In the genomic region with DNA sequence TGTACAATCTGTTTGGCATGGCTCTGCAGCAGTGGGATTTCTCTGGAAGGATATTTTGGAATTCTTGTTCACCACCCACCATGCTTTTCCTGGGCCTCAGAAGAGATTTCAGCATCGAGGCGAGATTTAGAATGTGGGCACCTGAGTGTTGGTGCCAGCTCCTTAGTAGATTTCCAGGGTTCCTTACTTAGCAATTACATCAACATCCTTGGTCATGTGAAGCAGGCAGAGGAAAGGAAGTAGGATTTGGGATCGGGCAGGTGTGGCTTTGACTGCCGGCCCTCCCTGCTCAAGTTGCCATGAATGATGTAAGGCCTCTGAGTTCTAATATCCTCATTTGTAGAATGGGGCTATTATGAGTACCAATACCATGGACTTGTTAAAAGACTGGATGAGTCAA, we compare ENCODE assay signal across 37 cellular contexts. TPM values are rescaled to one million over a fixed set of nuclear protein-coding genes. Genes with fewer than 3 reads are reported as not detected.
"Had no signal": no experiment of that assay in that cellular context is flagged by ENCODE, and none has a peak within 500 bp of the region (broad histone marks: within the 10 kb centered on the region; RNA-seq: fewer than 3 reads in every experiment).

No MANE protein-coding gene starts in this region.

- H3K27ac ChIP-seq: brain microvascular endothelial cell, esophagus squamous epithelium, gastroesophageal sphincter, WERI-Rb-1 had no signal

- H3K9me3 ChIP-seq: esophagus squamous epithelium had no signal

- ATAC-seq: activated CD4-positive, CD25-positive, alpha-beta regulatory T cell treated with anti-CD3 and anti-CD28 coated beads, Interleukin-2, amount 50 U/mL, for 24 hours; activated CD8-positive, alpha-beta memory T cell treated with anti-CD3 and anti-CD28 coated beads, Interleukin-2, amount 10 ng/mL, durations not matched to agents 7 days and 5 days; activated CD8-positive, alpha-beta T cell treated with anti-CD3 and anti-CD28 coated beads, Interleukin-2, amount 10 ng/mL, durations not matched to agents 7 days and 5 days; effector memory CD8-positive, alpha-beta T cell; gastroesophageal sphincter; T-helper 17 cell had no signal

- H3K4me1 ChIP-seq: esophagus squamous epithelium, gastroesophageal sphincter had no signal

- H3K27ac Mint-ChIP-seq: activated B cell treated with CpG ODN at 0.5 μM for 24 hours; activated CD4-positive, alpha-beta memory T cell treated with anti-CD3 and anti-CD28 coated beads for 36 hours; activated CD8-positive, alpha-beta memory T cell treated with anti-CD3 and anti-CD28 coated beads, Interleukin-2, amount 10 ng/mL, durations not matched to agents 7 days and 5 days; activated CD8-positive, alpha-beta T cell treated with anti-CD3 and anti-CD28 coated beads, Interleukin-2, amount 10 ng/mL, durations not matched to agents 7 days and 5 days; activated naive CD8-positive, alpha-beta T cell; activated T-helper 1 cell treated with anti-CD3 and anti-CD28 coated beads, Interleukin-12 subunit alpha, Interleukin-12 subunit beta, Interleukin-2, Interleukin-4 antibody, amounts not matched to agents 30 ng/mL and 10 ng/mL and 1 ng/mL, durations not matched to agents 14 hours and 24 hours and 36 hours; effector memory CD8-positive, alpha-beta T cell; T-helper 17 cell; T-helper 2 cell treated with Interferon-gamma antibody and Interleukin-4, amounts not matched to agents 5 μg/mL and 100 μg/mL, for 36 hours had no signal

- H3K4me1 Mint-ChIP-seq: activated B cell treated with CpG ODN at 0.5 μM for 24 hours; activated CD8-positive, alpha-beta memory T cell treated with anti-CD3 and anti-CD28 coated beads, Interleukin-2, amount 10 ng/mL, durations not matched to agents 7 days and 5 days; T-helper 17 cell had no signal

- H3K27me3 ChIP-seq: brain microvascular endothelial cell, esophagus squamous epithelium had no signal

- H3K36me3 ChIP-seq: brain microvascular endothelial cell, esophagus squamous epithelium, gastroesophageal sphincter, WERI-Rb-1 had no signal

- H3K36me3 Mint-ChIP-seq: activated CD4-positive, alpha-beta memory T cell treated with anti-CD3 and anti-CD28 coated beads for 36 hours; activated naive CD8-positive, alpha-beta T cell had no signal

- H3K27me3 Mint-ChIP-seq: activated B cell treated with CpG ODN at 0.5 μM for 24 hours; activated CD4-positive, alpha-beta memory T cell treated with anti-CD3 and anti-CD28 coated beads for 36 hours; activated CD8-positive, alpha-beta memory T cell treated with anti-CD3 and anti-CD28 coated beads, Interleukin-2, amount 10 ng/mL, durations not matched to agents 7 days and 5 days; effector memory CD8-positive, alpha-beta T cell; T-helper 17 cell had no signal

- H3K4me3 ChIP-seq: esophagus squamous epithelium, gastroesophageal sphincter had no signal

- DNase-seq: activated B cell treated with CpG ODN at 0.5 μM for 24 hours; activated CD4-positive, alpha-beta memory T cell treated with anti-CD3 and anti-CD28 coated beads for 36 hours; activated CD4-positive, alpha-beta T cell treated with anti-CD3 and anti-CD28 coated beads for 48 hours; activated CD4-positive, alpha-beta T cell treated with anti-CD3 and anti-CD28 coated beads, Interleukin-2, amount 50 U/mL, for 1 hour; activated CD8-positive, alpha-beta memory T cell treated with anti-CD3 and anti-CD28 coated beads, Interleukin-2, amount 10 ng/mL, durations not matched to agents 7 days and 5 days; activated CD8-positive, alpha-beta memory T cell treated with anti-CD3 and anti-CD28 coated beads, Interleukin-2, amount 50 U/mL, for 4 hours; activated CD8-positive, alpha-beta T cell treated with anti-CD3 and anti-CD28 coated beads, Interleukin-2, amount 10 ng/mL, durations not matched to agents 7 days and 5 days; activated gamma-delta T cell; activated naive CD4-positive, alpha-beta T cell; activated naive CD4-positive, alpha-beta T cell treated with anti-CD3 and anti-CD28 coated beads, Interleukin-2, amount 50 U/mL, for 16 hours; activated T-cell treated with anti-CD3 and anti-CD28 coated beads, Interleukin-2, amount 50 U/mL, for 1 hour; activated T-cell treated with anti-CD3 and anti-CD28 coated beads, Interleukin-2, amount 50 U/mL, for 48 hours; amniotic stem cell; brain microvascular endothelial cell; caudate nucleus; cortex of kidney; dermis blood vessel endothelial cell; effector CD4-positive, alpha-beta T cell; effector memory CD8-positive, alpha-beta T cell; erythroblast; esophagus squamous epithelium; foreskin melanocyte; T-helper 1 cell; T-helper 17 cell; T1000; WERI-Rb-1 had no signal

- H3K4me3 Mint-ChIP-seq: activated B cell treated with CpG ODN at 0.5 μM for 24 hours; activated CD4-positive, alpha-beta memory T cell treated with anti-CD3 and anti-CD28 coated beads for 36 hours; activated CD8-positive, alpha-beta memory T cell treated with anti-CD3 and anti-CD28 coated beads, Interleukin-2, amount 10 ng/mL, durations not matched to agents 7 days and 5 days; activated CD8-positive, alpha-beta T cell treated with anti-CD3 and anti-CD28 coated beads, Interleukin-2, amount 10 ng/mL, durations not matched to agents 7 days and 5 days; activated naive CD8-positive, alpha-beta T cell; activated T-helper 1 cell treated with anti-CD3 and anti-CD28 coated beads, Interleukin-12 subunit alpha, Interleukin-12 subunit beta, Interleukin-2, Interleukin-4 antibody, amounts not matched to agents 30 ng/mL and 10 ng/mL and 1 ng/mL, durations not matched to agents 14 hours and 24 hours and 36 hours; effector memory CD8-positive, alpha-beta T cell; T-helper 17 cell; T-helper 2 cell treated with Interferon-gamma antibody and Interleukin-4, amounts not matched to agents 5 μg/mL and 100 μg/mL, for 36 hours had no signal

RNA-seq across cellular contexts. Expression of a gene that starts 13.1 kb away (rescaled TPM):
- total RNA-seq: activated B cell treated with CpG ODN at 0.5 μM for 24 hours; activated CD4-positive, alpha-beta memory T cell treated with anti-CD3 and anti-CD28 coated beads for 36 hours; activated CD8-positive, alpha-beta memory T cell treated with anti-CD3 and anti-CD28 coated beads for 36 hours; activated CD8-positive, alpha-beta memory T cell treated with anti-CD3 and anti-CD28 coated beads, Interleukin-2, amount 10 ng/mL, durations not matched to agents 7 days and 5 days; activated CD8-positive, alpha-beta T cell treated with anti-CD3 and anti-CD28 coated beads, Interleukin-2, amount 10 ng/mL, durations not matched to agents 7 days and 5 days; activated T-helper 1 cell treated with anti-CD3 and anti-CD28 coated beads, Interleukin-12 subunit alpha, Interleukin-12 subunit beta, Interleukin-2, Interleukin-4 antibody, amounts not matched to agents 30 ng/mL and 10 ng/mL and 1 ng/mL, durations not matched to agents 14 hours and 24 hours and 36 hours; bronchial epithelial cell; chondrocyte; dermis blood vessel endothelial cell; esophagus squamous epithelium; fibroblast of lung; fibroblast of villous mesenchyme; glomerular endothelial cell; T-helper 17 cell had no signal
